8 cellular contexts compared by ENCODE assay signal in genomic region chr7:27784399-27785053, GRCh38. TPM values are rescaled to one million over a fixed set of nuclear protein-coding genes. Genes with fewer than 3 reads are reported as not detected.
DNase-seq lines count a peak whose midpoint lies in the region; ATAC-seq and TF ChIP-seq lines count a peak whose summit lies in the region.

No MANE protein-coding gene starts in this region.

- H3K4me3 ChIP-seq in cardiac muscle cell (no peak overlapping the region), right cardiac atrium (ENCODE audit: low read length) (no peak overlapping the region), gastrocnemius medialis (no peak overlapping the region)

- ATAC-seq in right cardiac atrium (no peak), gastrocnemius medialis (peak in 1 of 2 donors; percentile 18), HG02840 (IDR thresholded peaks at IDR 0.05; ENCODE audit: low FRiP score, unreplicated experiment) (no peak), GM18907 (IDR thresholded peaks at IDR 0.05; ENCODE audit: unreplicated experiment) (no peak)

- in situ Hi-C loops in gastrocnemius medialis (cut with MboI; ENCODE audit: low sequenced_read_pairs in 4 of 4) = loop anchor here in 3 of 4 donors (25.0 kb wide), 2 partner anchors 228 to 572 kb away; partner anchors contain the start of gene HOXA13 (in 2 of the 3)

- TF ChIP-seq CTCF in cardiac muscle cell (IDR thresholded peaks at IDR 0.05; ENCODE audit: low read depth, low read length) (peak; percentile 57), VCaP (conservative IDR thresholded peaks at IDR 0.05) (peak; percentile 58), gastrocnemius medialis (IDR thresholded peaks at IDR 0.05 in 4 of 5, conservative IDR thresholded peaks at IDR 0.05 in 1 of 5) (peak; percentile 27 to 50 (median 36))

- H3K27ac ChIP-seq in cardiac muscle cell (no peak overlapping the region), right cardiac atrium (ENCODE audit: low read length) (no peak overlapping the region), VCaP (no peak overlapping the region), gastrocnemius medialis (no peak overlapping the region)

- peak; percentile 28 to 63 for DNase-seq in cardiac muscle cell (ENCODE audit: low read depth in 1 of 2, low spot score in 1 of 2)
- DNase-seq in right cardiac atrium = no peak
- DNase-seq in M059J (ENCODE audit: low read depth) = peak; percentile 81
- DNase-seq in fibroblast of the conjunctiva (ENCODE audit: low read depth) = peak; percentile 36
- DNase-seq in gastrocnemius medialis = no peak

- no peaks in the 10 kb centered on the region for H3K9me3 ChIP-seq in cardiac muscle cell (ENCODE audit: low read depth)
- H3K9me3 ChIP-seq in right cardiac atrium (ENCODE audit: control insufficient read depth, low read length) = no peaks in the 10 kb centered on the region
- H3K9me3 ChIP-seq in gastrocnemius medialis = no peaks in the 10 kb centered on the region

- H3K4me1 ChIP-seq in cardiac muscle cell (ENCODE audit: low read depth) (no peaks in the 10 kb centered on the region), right cardiac atrium (ENCODE audit: control insufficient read depth, insufficient read depth, low read length) (no peaks in the 10 kb centered on the region), gastrocnemius medialis (peaks cover 0 to 12% of the 10 kb centered on the region in 2 donors)

- intact Hi-C loops in right cardiac atrium (cut with DNase I) = loop anchor here in 1 of 4 donors (10.0 kb wide), 1 partner anchor 570 kb away; no protein-coding TSS in a partner anchor
- intact Hi-C loops in gastrocnemius medialis (cut with DNase I; ENCODE audit: low total_unique reads) = no loop called here

- TF ChIP-seq POLR2A in gastrocnemius medialis (IDR thresholded peaks at IDR 0.05) = no peak

- H3K27me3 ChIP-seq in cardiac muscle cell (no peaks in the 10 kb centered on the region), right cardiac atrium (ENCODE audit: control insufficient read depth, insufficient read depth) (no peaks in the 10 kb centered on the region), gastrocnemius medialis (no peaks in the 10 kb centered on the region)

- H3K36me3 ChIP-seq in cardiac muscle cell (peaks cover 13% of the 10 kb centered on the region), gastrocnemius medialis (peaks cover 0 to 31% of the 10 kb centered on the region in 2 donors)

- WGBS in right cardiac atrium = 65% methylated on average over 6 of the region's 6 CpGs

RNA-seq across cellular contexts. Expression of gene TAX1BP1, which starts 44.6 kb away (rescaled TPM):
- total RNA-seq in cardiac muscle cell (37.0 and 47.6 TPM in 2 replicates), right cardiac atrium (100 to 1,000 TPM; 120 to 140 (median 137) TPM), gastrocnemius medialis (100 to 1,000 TPM; 110 to 136 (median 113) TPM)
- polyA plus RNA-seq in cardiac muscle cell (91.4 and 96.9 TPM in 2 replicates), right cardiac atrium (106 TPM)
- total RNA-seq in M059J (2014; rRNA removed; shearing (Covaris generic)) = 106 and 139 TPM in 2 replicates

Comparison
In these comparisons a context has a peak if more than half of its experiments do, and no peak if none do; other contexts are left out.
1. DNase-seq: peak in cardiac muscle cell (2 of 2), M059J (single experiment) and fibroblast of the conjunctiva (single experiment); none in right cardiac atrium (0 of 3) and gastrocnemius medialis (0 of 2).
2. Peak in every context shown above with its lines, with median percentiles within 50 percentile points of each other: CTCF ChIP-seq.